In genomic region chr19:52269338-52270261, GRCh38 we compare ENCODE assay signal across 8 cellular contexts. TPM values are rescaled to one million over a fixed set of nuclear protein-coding genes. Genes with fewer than 3 reads are reported as not detected.
DNase-seq lines count a peak whose midpoint lies in the region; ATAC-seq and TF ChIP-seq lines count a peak whose summit lies in the region.

TSS of gene ZNF766 (plus strand) at chr19:52269587. CDS start at chr19:52269614, 27 bp downstream.

- H3K36me3 ChIP-seq in lung (ENCODE audit: control insufficient read depth in 2 of 2, insufficient read depth in 2 of 2, low read length in 2 of 2) = peaks cover 0 to 9% of the 10 kb centered on the region in 2 donors

- no peak for TF ChIP-seq CTCF in CD4-positive, alpha-beta T cell (IDR thresholded peaks at IDR 0.05)
- TF ChIP-seq CTCF in lung (IDR thresholded peaks at IDR 0.05; ENCODE audit: control extremely low read depth, extremely low read depth) = no peak

- H3K27ac ChIP-seq in CD4-positive, alpha-beta T cell (ENCODE audit: low read depth, low read length) = peak within 1 kb of the TSS; percentile 95
- H3K27ac ChIP-seq in lung (ENCODE audit: low read depth in 1 of 2, low read length in 1 of 2) = peak within 1 kb of the TSS; percentile 99 to 100

- peak; percentile 93 to 98 (median 96) for DNase-seq in CD4-positive, alpha-beta T cell
- DNase-seq in HS-27A (ENCODE audit: low read depth) = peak; percentile 84
- DNase-seq in NK-92 (lab: John Stamatoyannopoulos, UW; ENCODE audit: unreplicated experiment) = peak; percentile 69
- DNase-seq in activated CD8-positive, alpha-beta memory T cell treated with anti-CD3 and anti-CD28 coated beads for 1 hour (ENCODE audit: extremely low read depth in 1 of 2, low read depth in 1 of 2) = peak; percentile 89 to 96
- peak; percentile 95 for DNase-seq in effector CD4-positive, alpha-beta T cell
- peak; percentile 99 for DNase-seq in lung (ENCODE audit: low spot score)
- DNase-seq in stimulated activated CD4-positive, alpha-beta T cell treated with anti-CD3 and anti-CD28 coated beads, TNF-alpha, amount 100 ng/mL, for 4 hours (ENCODE audit: low read depth in 3 of 3) = peak; percentile 95 to 98 (median 95)

- H3K27me3 Mint-ChIP-seq in CD4-positive, alpha-beta T cell = no peaks in the 10 kb centered on the region

- H3K27ac Mint-ChIP-seq in CD4-positive, alpha-beta T cell = peak within 1 kb of the TSS; percentile 90

- intact Hi-C loops in CD4-positive, alpha-beta T cell (cut with DNase I, micrococcal nuclease) = loop anchor here (1.0 to 10.0 kb wide), 6 partner anchors 27 to 367 kb away; partner anchors contain the start of genes PPP2R1A (in 2 of the 2) and ZNF480 (in 1 of the 2)

- WGBS in lung, 2 donors = 0 to 1% methylated on average over 70 of the region's 70 CpGs

- peaks cover 8% of the 10 kb centered on the region for H3K9me3 Mint-ChIP-seq in CD4-positive, alpha-beta T cell

- POLR2A ChIA-PET in CD4-positive, alpha-beta T cell (lab: Charles Lee) = interaction anchor here (0.7 to 1.6 kb wide), 5 partner anchors 10 to 466 kb away, joined by 3 to 6 read pairs (median 3); partner anchors contain the start of genes PPP2R1A and ZNF836

- H3K9me3 ChIP-seq in CD4-positive, alpha-beta T cell (ENCODE audit: control insufficient read depth, low read length) = peaks cover 11% of the 10 kb centered on the region
- peaks cover 0 to 10% of the 10 kb centered on the region in 2 donors for H3K9me3 ChIP-seq in lung (ENCODE audit: control insufficient read depth in 2 of 2, insufficient read depth in 1 of 2, low read length in 1 of 2)

- peak; percentile 98 for ATAC-seq in CD4-positive, alpha-beta T cell (ENCODE audit: poor library complexity)
- ATAC-seq in GM19467 (IDR thresholded peaks at IDR 0.05; ENCODE audit: unreplicated experiment) (peak; percentile 94), lung (ENCODE audit: insufficient read depth, low FRiP score) (peak; percentile 99)

- H3K27me3 ChIP-seq in CD4-positive, alpha-beta T cell (ENCODE audit: control insufficient read depth, insufficient read depth, low read length) = no peaks in the 10 kb centered on the region
- H3K27me3 ChIP-seq in lung (ENCODE audit: control insufficient read depth, insufficient read depth) = no peaks in the 10 kb centered on the region

- H3K36me3 Mint-ChIP-seq in CD4-positive, alpha-beta T cell (ENCODE audit: low read depth) = peaks cover 52% of the 10 kb centered on the region

- H3K4me1 Mint-ChIP-seq in CD4-positive, alpha-beta T cell (ENCODE audit: low read depth) = peaks cover 46% of the 10 kb centered on the region

- H3K4me3 Mint-ChIP-seq in CD4-positive, alpha-beta T cell = peak within 1 kb of the TSS; percentile 97

- H3K4me1 ChIP-seq in lung (ENCODE audit: control insufficient read depth in 2 of 2, insufficient read depth in 2 of 2, low read length in 2 of 2) = peaks cover 5 to 9% of the 10 kb centered on the region in 2 donors

- CTCF ChIA-PET in CD4-positive, alpha-beta T cell (lab: Charles Lee) = no interaction called here

- peak within 1 kb of the TSS; percentile 99 for H3K4me3 ChIP-seq in lung

RNA-seq across cellular contexts. Expression of gene ZNF766, which starts in this region (rescaled TPM):
- 10 to 100 TPM; 39.3 to 43.2 TPM for total RNA-seq in CD4-positive, alpha-beta T cell
- total RNA-seq in lung = 10 to 100 TPM; 11.5 to 14.9 TPM
- polyA plus RNA-seq in lung = 1 to 10 TPM; 3.2 to 5.4 TPM

Comparison
In these comparisons a context has a peak if more than half of its experiments do, and no peak if none do; other contexts are left out.
1. Peak in every context shown above with its lines: DNase-seq, ATAC-seq, H3K4me3 ChIP-seq and H3K27ac ChIP-seq.